In the genomic region with DNA sequence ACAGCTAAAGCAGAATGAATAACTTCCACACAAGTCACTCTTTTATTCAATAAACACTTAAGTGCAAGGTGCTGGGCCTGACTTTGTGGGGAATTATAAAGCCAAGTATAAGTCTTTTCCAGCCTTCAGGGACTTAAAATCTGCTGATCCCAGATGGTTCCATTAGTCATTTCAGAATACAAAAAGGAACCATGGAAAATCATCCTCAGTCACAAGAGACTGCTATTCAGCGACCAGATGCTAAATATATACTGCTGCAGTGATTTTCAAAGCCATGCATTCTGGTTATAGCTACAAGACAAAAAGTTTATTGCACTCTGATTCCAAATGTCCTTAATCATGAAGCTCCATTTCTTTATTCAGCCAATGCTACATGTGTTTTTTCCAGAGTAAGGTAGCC, we compare ENCODE assay signal across 29 cellular contexts. TPM values are rescaled to one million over a fixed set of nuclear protein-coding genes. Genes with fewer than 3 reads are reported as not detected.
"Had no signal": no experiment of that assay in that cellular context is flagged by ENCODE, and none has a peak within 500 bp of the region (broad histone marks: within the 10 kb centered on the region; RNA-seq: fewer than 3 reads in every experiment).

No MANE protein-coding gene starts in this region.

- H3K27ac ChIP-seq: ascending aorta, cardiac muscle cell had no signal

- H3K27me3 ChIP-seq: ascending aorta, cardiac muscle cell had no signal

- H3K4me3 ChIP-seq: ascending aorta, cardiac muscle cell had no signal

- ATAC-seq: activated CD8-positive, alpha-beta T cell treated with anti-CD3 and anti-CD28 coated beads for 36 hours; activated T-cell treated with anti-CD3 and anti-CD28 coated beads, Interleukin-2, amount 50 U/mL, for 72 hours; activated T-helper 17 cell treated with anti-CD3 and anti-CD28 coated beads, Interleukin-2, amount 50 U/mL, for 72 hours; PC-3 had no signal

- DNase-seq: activated CD4-positive, alpha-beta T cell treated with anti-CD3 and anti-CD28 coated beads, Interleukin-2, amount 10 ng/mL, durations not matched to agents 24 days and 14 days; activated CD4-positive, alpha-beta T cell treated with anti-CD3 and anti-CD28 coated beads, Interleukin-2, amount 50 U/mL, for 4 hours; activated CD8-positive, alpha-beta T cell treated with anti-CD3 and anti-CD28 coated beads for 36 hours; activated effector memory CD4-positive, alpha-beta T cell treated with anti-CD3 and anti-CD28 coated beads, Interleukin-2, amount 50 U/mL, for 16 hours; activated naive CD4-positive, alpha-beta T cell; activated naive CD4-positive, alpha-beta T cell treated with anti-CD3 and anti-CD28 coated beads, Interleukin-2, amount 50 U/mL, for 16 hours; activated naive CD8-positive, alpha-beta T cell treated with anti-CD3 and anti-CD28 coated beads for 36 hours; activated T-cell treated with anti-CD3 and anti-CD28 coated beads, Interleukin-2, amount 50 U/mL, for 1 hour; activated T-cell treated with anti-CD3 and anti-CD28 coated beads, Interleukin-2, amount 50 U/mL, for 72 hours; amniotic stem cell; NCI-H1105; NCI-H1417 treated with DMSO at 0.1 percent for 48 hours; NCI-H187 treated with DMSO at 0.1 percent for 48 hours; NCI-H2081; NCI-H345; NCI-H524 treated with DMSO at 0.1 percent for 48 hours; NCI-H748 treated with DMSO at 0.1 percent for 48 hours; NK-92 treated with Interleukin-12 subunit alpha and Interleukin-12 subunit beta, amount 100 ng/mL, for 24 hours; PC-3; Right ventricle myocardium superior; T1000 had no signal

RNA-seq across cellular contexts. Expression of a gene that starts 55.3 kb away (rescaled TPM):
- total RNA-seq: activated CD4-positive, alpha-beta T cell treated with anti-CD3 and anti-CD28 coated beads, Interleukin-2, amount 10 ng/mL, durations not matched to agents 24 days and 14 days; activated CD8-positive, alpha-beta memory T cell treated with anti-CD3 and anti-CD28 coated beads for 36 hours; activated CD8-positive, alpha-beta T cell treated with anti-CD3 and anti-CD28 coated beads for 36 hours; activated naive CD8-positive, alpha-beta T cell treated with anti-CD3 and anti-CD28 coated beads for 36 hours; activated T-cell treated with anti-CD3 and anti-CD28 coated beads, Interleukin-2, amount 50 U/mL, for 72 hours; activated T-helper 17 cell treated with anti-CD3 and anti-CD28 coated beads, Interleukin-2, amount 50 U/mL, for 72 hours; ascending aorta; cardiac muscle cell; M059J; NCI-H460; PC-3; Right ventricle myocardium superior; T-helper 1 cell treated with Interleukin-12 subunit alpha and Interleukin-12 subunit beta and Interleukin-4 antibody, amounts not matched to agents 30 ng/mL and 1 ng/mL, for 36 hours; T-helper 2 cell treated with Interferon-gamma antibody and Interleukin-4, amounts not matched to agents 100 ng/mL and 5 ng/mL, for 36 hours had no signal
